9 cellular contexts compared by ENCODE assay signal in genomic region chr11:73980001-73980960, GRCh38. TPM values are rescaled to one million over a fixed set of nuclear protein-coding genes. Genes with fewer than 3 reads are reported as not detected.
DNase-seq lines count a peak whose midpoint lies in the region; ATAC-seq, FAIRE-seq and TF ChIP-seq lines count a peak whose summit lies in the region.
"Had no signal": no experiment of that assay in that cellular context is flagged by ENCODE, and none has a peak within 500 bp of the region (broad histone marks: within the 10 kb centered on the region; RNA-seq: fewer than 3 reads in every experiment).

No MANE protein-coding gene starts in this region.

- POLR2A ChIA-PET in activated CD4-positive, alpha-beta T cell treated with anti-CD3 and anti-CD28 coated beads for 36 hours (lab: Charles Lee): interaction anchor here (0.5 to 4.5 kb wide), 18 partner anchors 8 to 612 kb away, joined by 3 to 66 read pairs (median 4); partner anchors contain the start of genes PGM2L1 and POLD3

- no peak overlapping the region for H2AFZ ChIP-seq in GM23338

- peak overlapping the region; percentile 96 for H3K4me3 ChIP-seq in GM12865 (ENCODE audit: low read depth, low read length)
- H3K4me3 ChIP-seq in GM23338: peak overlapping the region; percentile 98
- peak overlapping the region; percentile 66 to 89 for H3K4me3 ChIP-seq in neutrophil (ENCODE audit: low read depth in 1 of 2, low read length in 1 of 2)
- H3K4me3 ChIP-seq: SJSA1 had no signal

- H3K4me3 Mint-ChIP-seq in GM23338: peak overlapping the region; percentile 94
- H3K4me3 Mint-ChIP-seq in activated CD4-positive, alpha-beta T cell treated with anti-CD3 and anti-CD28 coated beads for 36 hours: peak overlapping the region; percentile 89
- peak overlapping the region; percentile 92 to 96 for H3K4me3 Mint-ChIP-seq in effector memory CD8-positive, alpha-beta T cell

- no peaks in the 10 kb centered on the region for H3K27me3 ChIP-seq in GM23338 (ENCODE audit: insufficient read depth)
- no peaks in the 10 kb centered on the region for H3K27me3 ChIP-seq in neutrophil
- H3K27me3 ChIP-seq: SJSA1 had no signal

- H3K4me1 Mint-ChIP-seq in GM23338: peaks cover 33% of the 10 kb centered on the region
- peaks cover 78% of the 10 kb centered on the region for H3K4me1 Mint-ChIP-seq in activated CD4-positive, alpha-beta T cell treated with anti-CD3 and anti-CD28 coated beads for 36 hours
- peaks cover 74% of the 10 kb centered on the region in 2 donors for H3K4me1 Mint-ChIP-seq in effector memory CD8-positive, alpha-beta T cell (ENCODE audit: low read depth in 2 of 2)

- H3K4me1 ChIP-seq in GM23338 (ENCODE audit: insufficient read depth) (peaks cover 32% of the 10 kb centered on the region), neutrophil (ENCODE audit: control insufficient read depth in 1 of 2, insufficient read depth in 1 of 2, low read depth in 1 of 2, low read length in 1 of 2) (peaks cover 49 to 52% of the 10 kb centered on the region in 2 experiments)

- H3K79me2 ChIP-seq in GM23338 (replicated peaks; ENCODE audit: insufficient read depth): peaks cover 14% of the 10 kb centered on the region

- H3K4me2 ChIP-seq in GM23338: peak overlapping the region; percentile 100

- CTCF ChIA-PET in activated CD4-positive, alpha-beta T cell treated with anti-CD3 and anti-CD28 coated beads for 36 hours (lab: Charles Lee): interaction anchor here (0.5 to 2.1 kb wide), 12 partner anchors 10 to 327 kb away, joined by 3 to 13 read pairs (median 4); no protein-coding TSS in a partner anchor

- no peak for FAIRE-seq in H54 (lab: Jason Lieb, UNC)

- DNase-seq in GM12865 (ENCODE audit: low read depth) (peak; percentile 94), GM23338 (ENCODE audit: low spot score) (peak; percentile 30), NCI-H1092 (lab: John Stamatoyannopoulos, UW) (peak; percentile 18), H54 (ENCODE audit: insufficient read length, low spot score) (no peak), LoVo (ENCODE audit: low spot score) (no peak)
- peak; percentile 82 for DNase-seq in activated CD4-positive, alpha-beta T cell treated with anti-CD3 and anti-CD28 coated beads for 36 hours
- peak; percentile 74 to 80 (median 77) for DNase-seq in effector memory CD8-positive, alpha-beta T cell

- peak; percentile 7 for ATAC-seq in GM23338
- peak; percentile 45 for ATAC-seq in activated CD4-positive, alpha-beta T cell treated with anti-CD3 and anti-CD28 coated beads for 36 hours
- ATAC-seq in effector memory CD8-positive, alpha-beta T cell (replicated peaks): peak; percentile 62

- peaks cover 25% of the 10 kb centered on the region for H3K27me3 Mint-ChIP-seq in GM23338 (ENCODE audit: insufficient read depth, low read depth, poor library complexity)
- H3K27me3 Mint-ChIP-seq in activated CD4-positive, alpha-beta T cell treated with anti-CD3 and anti-CD28 coated beads for 36 hours: no peaks in the 10 kb centered on the region
- no peaks in the 10 kb centered on the region for H3K27me3 Mint-ChIP-seq in effector memory CD8-positive, alpha-beta T cell

- H3F3A ChIP-seq in GM23338 (replicated peaks; ENCODE audit: low read depth): peaks cover 5% of the 10 kb centered on the region; the same call in 1 of the 2 replicates

- H3K27ac ChIP-seq in GM23338 (ENCODE audit: low read depth): peak overlapping the region; percentile 74; the same call in 1 of the 2 replicates
- peak overlapping the region; percentile 87 for H3K27ac ChIP-seq in neutrophil
- H3K27ac ChIP-seq: SJSA1 had no signal

- no peaks in the 10 kb centered on the region; the same call in 1 of the 3 replicates for H3K9me3 Mint-ChIP-seq in GM23338
- H3K9me3 Mint-ChIP-seq in activated CD4-positive, alpha-beta T cell treated with anti-CD3 and anti-CD28 coated beads for 36 hours (ENCODE audit: low read depth): no peaks in the 10 kb centered on the region
- H3K9me3 Mint-ChIP-seq in effector memory CD8-positive, alpha-beta T cell: no peaks in the 10 kb centered on the region

- peaks cover 13% of the 10 kb centered on the region for H4K20me1 ChIP-seq in GM23338 (replicated peaks; ENCODE audit: insufficient read depth)

- TF ChIP-seq CTCF in GM12865 (IDR thresholded peaks at IDR 0.05; ENCODE audit: insufficient read depth, low read depth, low read length, missing control alignments) (no peak), GM23338 (conservative IDR thresholded peaks at IDR 0.05; ENCODE audit: low read depth in 2 of 2) (no peak), neutrophil (IDR thresholded peaks at IDR 0.05) (no peak)

- no peak for TF ChIP-seq POLR2A in H54 (IDR thresholded peaks at IDR 0.05; ENCODE audit: low read depth, low read length)

- H3K36me3 ChIP-seq in GM23338 (ENCODE audit: insufficient read depth) (peaks cover 30% of the 10 kb centered on the region), neutrophil (peaks cover 43% of the 10 kb centered on the region)
- H3K36me3 ChIP-seq: SJSA1 had no signal

- intact Hi-C loops in activated CD4-positive, alpha-beta T cell treated with anti-CD3 and anti-CD28 coated beads for 36 hours (cut with DNase I, micrococcal nuclease): loop anchor here (5.0 to 10.0 kb wide), 3 partner anchors 192 to 765 kb away; partner anchors contain the start of genes C2CD3 (in 1 of the 2), PGM2L1 (in 1 of the 2), PPME1 (in 1 of the 2) and RNF169 (in 1 of the 2)

- H3K9me2 ChIP-seq in GM23338 (ENCODE audit: insufficient read depth): no peaks in the 10 kb centered on the region

- peaks cover 67% of the 10 kb centered on the region for H3K36me3 Mint-ChIP-seq in GM23338 (ENCODE audit: low read depth)
- H3K36me3 Mint-ChIP-seq in activated CD4-positive, alpha-beta T cell treated with anti-CD3 and anti-CD28 coated beads for 36 hours (ENCODE audit: low read depth): peaks cover 68% of the 10 kb centered on the region
- peaks cover 83% of the 10 kb centered on the region for H3K36me3 Mint-ChIP-seq in effector memory CD8-positive, alpha-beta T cell (ENCODE audit: insufficient read depth)

- H3K27ac Mint-ChIP-seq in GM23338: peak overlapping the region; percentile 77; the same call in 1 of the 2 replicates
- H3K27ac Mint-ChIP-seq in activated CD4-positive, alpha-beta T cell treated with anti-CD3 and anti-CD28 coated beads for 36 hours: peak overlapping the region; percentile 95
- peak overlapping the region; percentile 98 for H3K27ac Mint-ChIP-seq in effector memory CD8-positive, alpha-beta T cell

- H3K9me3 ChIP-seq in neutrophil: no peaks in the 10 kb centered on the region
- H3K9me3 ChIP-seq: SJSA1 had no signal

TF ChIP-seq in GM23338, 12 proteins besides CTCF, POLR2A, EP300 and RAD21 (continues in another document):
- TF ChIP-seq EZH2 (IDR thresholded peaks at IDR 0.05; ENCODE audit: low read depth, unreplicated experiment) (no peak), EZH2phosphoT487 (IDR thresholded peaks at IDR 0.05; ENCODE audit: unreplicated experiment) (no peak), STAT1 (IDR thresholded peaks at IDR 0.05; ENCODE audit: unreplicated experiment) (no peak), ZNF331 (CRISPR knock-in tag; IDR thresholded peaks at IDR 0.05; ENCODE audit: low read depth) (no peak), JUNB (IDR thresholded peaks at IDR 0.05; ENCODE audit: unreplicated experiment) (no peak)

RNA-seq across cellular contexts. Expression of gene UCP2, which starts 2.4 kb away (rescaled TPM):
- total RNA-seq in GM23338 (2014; rRNA removed; shearing (Covaris generic)): 69.8 and 76.9 TPM in 2 replicates
- polyA plus RNA-seq in GM23338 (2016; fragmentation: Nextera tagmentation; extraction: Ambion mirVana): 59.4 and 60.1 TPM in 2 replicates
- 100 to 1,000 TPM; 259 to 261 TPM for total RNA-seq in activated CD4-positive, alpha-beta T cell treated with anti-CD3 and anti-CD28 coated beads for 36 hours

RNA-seq across cellular contexts. Expression of gene UCP3, which starts 28.6 kb away (rescaled TPM):
- 0.21 TPM in 1 of 2 replicates, not detected in the other for total RNA-seq in GM23338 (2014; rRNA removed; shearing (Covaris generic))
- 0.21 and 0.40 TPM in 2 replicates for polyA plus RNA-seq in GM23338 (2016; fragmentation: Nextera tagmentation; extraction: Ambion mirVana)
- total RNA-seq in activated CD4-positive, alpha-beta T cell treated with anti-CD3 and anti-CD28 coated beads for 36 hours: under 1 TPM; 0.69 to 0.73 TPM

RNA-seq across cellular contexts. Expression of gene DNAJB13, which starts 29.5 kb away (rescaled TPM):
- 0.14 TPM in 1 of 2 replicates, not detected in the other for total RNA-seq in GM23338 (2014; rRNA removed; shearing (Covaris generic))
- polyA plus RNA-seq in GM23338 (2016; fragmentation: Nextera tagmentation; extraction: Ambion mirVana): 0.32 and 0.50 TPM in 2 replicates
- total RNA-seq in activated CD4-positive, alpha-beta T cell treated with anti-CD3 and anti-CD28 coated beads for 36 hours: under 1 TPM; 0.37 to 0.57 TPM
- total RNA-seq: SJSA1 had no signal

Comparison
In these comparisons a context has a peak if more than half of its experiments do, and no peak if none do; other contexts are left out.
1. DNase-seq: peak in GM12865 (single experiment), GM23338 (single experiment), NCI-H1092 (single experiment), activated CD4-positive, alpha-beta T cell treated with anti-CD3 and anti-CD28 coated beads for 36 hours (single experiment) and effector memory CD8-positive, alpha-beta T cell (3 of 3); none in H54 (single experiment) and LoVo (single experiment).
2. ATAC-seq: peak in every context shown above with its lines; median percentile 62 in effector memory CD8-positive, alpha-beta T cell; 45 in activated CD4-positive, alpha-beta T cell treated with anti-CD3 and anti-CD28 coated beads for 36 hours; 7 in GM23338.
3. Peak in every context shown above with its lines, with median percentiles within 50 percentile points of each other: H3K4me3 ChIP-seq, H3K27ac Mint-ChIP-seq and H3K4me3 Mint-ChIP-seq.